ENCODE assay signal across 10 cellular contexts in genomic region chrX:24396236-24396929, GRCh38. TPM values are rescaled to one million over a fixed set of nuclear protein-coding genes. Genes with fewer than 3 reads are reported as not detected.
DNase-seq lines count a peak whose midpoint lies in the region; ATAC-seq and TF ChIP-seq lines count a peak whose summit lies in the region.
"Had no signal": no experiment of that assay in that cellular context is flagged by ENCODE, and none has a peak within 500 bp of the region (broad histone marks: within the 10 kb centered on the region; RNA-seq: fewer than 3 reads in every experiment).

No MANE protein-coding gene starts in this region.

- no peak for TF ChIP-seq CTCF in AG09319 (IDR thresholded peaks at IDR 0.05; ENCODE audit: low read depth, low read length)
- TF ChIP-seq CTCF in Loucy (conservative IDR thresholded peaks at IDR 0.05; ENCODE audit: low read length): no peak
- no peak for TF ChIP-seq CTCF in left lung (IDR thresholded peaks at IDR 0.05)
- TF ChIP-seq CTCF in endodermal cell (conservative IDR thresholded peaks at IDR 0.05): no peak
- TF ChIP-seq CTCF in tibial nerve (IDR thresholded peaks at IDR 0.05): no peak

- peak overlapping the region; percentile 33 for H3K4me2 ChIP-seq in Loucy (ENCODE audit: low read depth, low read length, poor library complexity, severe bottlenecking)

- intact Hi-C loops in left lung (cut with DNase I): loop anchor here in 1 of 2 donors (10.0 kb wide), 1 partner anchor 108 kb away; no protein-coding TSS in a partner anchor
- intact Hi-C loops in activated CD4-positive, alpha-beta memory T cell treated with anti-CD3 and anti-CD28 coated beads for 36 hours (cut with micrococcal nuclease): loop anchor here (5.0 kb wide), 1 partner anchor 116 kb away; no protein-coding TSS in a partner anchor

- WGBS in endodermal cell (ENCODE audit: insufficient coverage in 1 of 2, insufficient read length in 1 of 2), 2 experiments: 81 to 100% methylated on average over 1 to 5 of the region's 5 CpGs
- WGBS in tibial nerve, 2 donors: 41 to 50% methylated on average over 5 of the region's 5 CpGs

- H2AFZ ChIP-seq in Loucy (ENCODE audit: low read length): peak overlapping the region; percentile 25; the same call in 1 of the 2 replicates

- peak in 1 of 2 donors; percentile 46 for TF ChIP-seq EP300 in tibial nerve (IDR thresholded peaks at IDR 0.05)

- H3K4me1 ChIP-seq in Loucy (ENCODE audit: insufficient read depth, low read length, poor library complexity, severe bottlenecking) (peaks cover 11% of the 10 kb centered on the region), left lung (no peaks in the 10 kb centered on the region), endodermal cell (ENCODE audit: control insufficient read depth, insufficient read depth, low read length) (no peaks in the 10 kb centered on the region), tibial nerve (no peaks in the 10 kb centered on the region)

- CTCF ChIA-PET in activated CD4-positive, alpha-beta memory T cell treated with anti-CD3 and anti-CD28 coated beads for 36 hours (lab: Charles Lee): interaction anchor here (0.6 to 9.2 kb wide), 22 partner anchors 9 to 748 kb away, joined by 3 to 168 read pairs (median 3); no protein-coding TSS in a partner anchor

- no peaks in the 10 kb centered on the region for H3F3A ChIP-seq in Loucy (ENCODE audit: low read depth)

- DNase-seq in AG09319 (ENCODE audit: extremely low read depth, low read depth): peak; percentile 10
- peak; percentile 86 for DNase-seq in astrocyte of the hippocampus (ENCODE audit: low read depth, low spot score)
- no peak for DNase-seq in left lung
- DNase-seq in activated CD4-positive, alpha-beta memory T cell treated with anti-CD3 and anti-CD28 coated beads for 36 hours: no peak
- DNase-seq in endodermal cell: no peak
- DNase-seq in tibial nerve (ENCODE audit: low spot score in 2 of 2): no peak

- H3K27me3 Mint-ChIP-seq in activated CD4-positive, alpha-beta memory T cell treated with anti-CD3 and anti-CD28 coated beads for 36 hours: peaks cover 2% of the 10 kb centered on the region
- H3K27me3 Mint-ChIP-seq in endodermal cell (ENCODE audit: insufficient read depth): peaks cover 18% of the 10 kb centered on the region

- POLR2A ChIA-PET in activated CD4-positive, alpha-beta memory T cell treated with anti-CD3 and anti-CD28 coated beads for 36 hours (lab: Charles Lee): no interaction called here

- TF ChIP-seq POLR2A in tibial nerve (IDR thresholded peaks at IDR 0.05): no peak

- no peak overlapping the region for H3K4me3 Mint-ChIP-seq in activated CD4-positive, alpha-beta memory T cell treated with anti-CD3 and anti-CD28 coated beads for 36 hours
- H3K4me3 Mint-ChIP-seq in endodermal cell: no peak overlapping the region
- H3K4me3 Mint-ChIP-seq: CD4-positive, CD25-positive, alpha-beta regulatory T cell had no signal

- H3K9me3 Mint-ChIP-seq in activated CD4-positive, alpha-beta memory T cell treated with anti-CD3 and anti-CD28 coated beads for 36 hours: no peaks in the 10 kb centered on the region
- H3K9me3 Mint-ChIP-seq in endodermal cell: no peaks in the 10 kb centered on the region
- H3K9me3 Mint-ChIP-seq: CD4-positive, CD25-positive, alpha-beta regulatory T cell had no signal

- no peaks in the 10 kb centered on the region for H4K20me1 ChIP-seq in Loucy (ENCODE audit: insufficient read depth, low read length, poor library complexity, severe bottlenecking)

- no peaks in the 10 kb centered on the region for H3K79me2 ChIP-seq in Loucy (ENCODE audit: insufficient read depth, low read length)

- no peaks in the 10 kb centered on the region for H3K9me2 ChIP-seq in Loucy (replicated peaks; ENCODE audit: low read depth, low read length)

- H3K27ac Mint-ChIP-seq in activated CD4-positive, alpha-beta memory T cell treated with anti-CD3 and anti-CD28 coated beads for 36 hours: no peak overlapping the region
- no peak overlapping the region for H3K27ac Mint-ChIP-seq in endodermal cell

- no peaks in the 10 kb centered on the region for H3K4me1 Mint-ChIP-seq in activated CD4-positive, alpha-beta memory T cell treated with anti-CD3 and anti-CD28 coated beads for 36 hours (ENCODE audit: low read depth)
- H3K4me1 Mint-ChIP-seq in endodermal cell: peaks cover 4% of the 10 kb centered on the region

- H3K9me3 ChIP-seq in Loucy (ENCODE audit: insufficient read depth, low read depth, low read length): no peaks in the 10 kb centered on the region
- no peaks in the 10 kb centered on the region for H3K9me3 ChIP-seq in left lung
- no peaks in the 10 kb centered on the region for H3K9me3 ChIP-seq in endodermal cell (ENCODE audit: control insufficient read depth, low read length)
- no peaks in the 10 kb centered on the region for H3K9me3 ChIP-seq in tibial nerve

- ATAC-seq in left lung (peak; percentile 20), HG03280 (IDR thresholded peaks at IDR 0.05; ENCODE audit: unreplicated experiment) (no peak)

- no peaks in the 10 kb centered on the region for H3K27me3 ChIP-seq in Loucy (ENCODE audit: insufficient read depth, low read length, poor library complexity, severe bottlenecking)
- H3K27me3 ChIP-seq in left lung: peaks cover 0 to 5% of the 10 kb centered on the region in 2 donors
- H3K27me3 ChIP-seq in endodermal cell (ENCODE audit: control insufficient read depth, insufficient read depth, low read length, poor library complexity, severe bottlenecking): no peaks in the 10 kb centered on the region
- peaks cover 0 to 19% of the 10 kb centered on the region in 2 donors for H3K27me3 ChIP-seq in tibial nerve

- H3K9ac ChIP-seq in Loucy (ENCODE audit: low read depth, low read length, poor library complexity, severe bottlenecking) (no peak overlapping the region), endodermal cell (ENCODE audit: extremely low read depth, low read length, poor library complexity, severe bottlenecking) (no peak overlapping the region)

- H3K36me3 Mint-ChIP-seq in activated CD4-positive, alpha-beta memory T cell treated with anti-CD3 and anti-CD28 coated beads for 36 hours: no peaks in the 10 kb centered on the region
- no peaks in the 10 kb centered on the region for H3K36me3 Mint-ChIP-seq in endodermal cell (ENCODE audit: low read depth)
- H3K36me3 Mint-ChIP-seq: CD4-positive, CD25-positive, alpha-beta regulatory T cell had no signal

- no peak overlapping the region for H3K4me3 ChIP-seq in Loucy (ENCODE audit: low read length, poor library complexity, severe bottlenecking)
- no peak overlapping the region for H3K4me3 ChIP-seq in left lung
- no peak overlapping the region for H3K4me3 ChIP-seq in endodermal cell (ENCODE audit: low read length)
- no peak overlapping the region for H3K4me3 ChIP-seq in tibial nerve

- H3K36me3 ChIP-seq in Loucy (ENCODE audit: insufficient read depth, low read length) (no peaks in the 10 kb centered on the region), left lung (no peaks in the 10 kb centered on the region), endodermal cell (ENCODE audit: control insufficient read depth, insufficient read depth, low read length) (no peaks in the 10 kb centered on the region), tibial nerve (no peaks in the 10 kb centered on the region)

- H3K27ac ChIP-seq in left lung (no peak overlapping the region), endodermal cell (ENCODE audit: low read depth, low read length) (no peak overlapping the region), tibial nerve (peak overlapping the region in 2 of 4 donors; percentile 14 to 54)

RNA-seq across cellular contexts. Expression of gene SUPT20HL1, which starts 35.9 kb away (rescaled TPM):
- total RNA-seq in left lung (not detected), endodermal cell (under 1 TPM in 1 of 2 donors, not detected in 1; 0.09 TPM), tibial nerve (under 1 TPM in 1 of 4 donors, not detected in 3; 0.42 TPM)
- total RNA-seq in activated CD4-positive, alpha-beta memory T cell treated with anti-CD3 and anti-CD28 coated beads for 36 hours: not detected
- not detected for polyA plus RNA-seq in endodermal cell (2013, experiment 1 of 2)
- not detected for polyA plus RNA-seq in endodermal cell (2013, experiment 2 of 2)
- total RNA-seq: CD4-positive, CD25-positive, alpha-beta regulatory T cell; H1 had no signal
- polyA plus RNA-seq: CD4-positive, CD25-positive, alpha-beta regulatory T cell; H1 had no signal

Comparison
In these comparisons a context has a peak if more than half of its experiments do, and no peak if none do; other contexts are left out.
1. DNase-seq: peak in AG09319 (single experiment) and astrocyte of the hippocampus (single experiment); none in left lung (0 of 2), activated CD4-positive, alpha-beta memory T cell treated with anti-CD3 and anti-CD28 coated beads for 36 hours (single experiment), endodermal cell (single experiment) and tibial nerve (0 of 2).